1 cellular context compared by ENCODE assay signal in genomic region chr1:16366722-16367257, GRCh38.
TF ChIP-seq lines count a peak whose summit lies in the region.

Gene SZRD1, plus strand, starts transcription at chr1:16367242. Its CDS starts 16 bp downstream, at chr1:16367258.

TF ChIP-seq in K562, 482 proteins besides CTCF, POLR2A, EP300 and RAD21 (continued from another document and continues in another):
- TF ChIP-seq PKNOX1 (IDR thresholded peaks at IDR 0.05) (peak; percentile 66), TEAD4 (IDR thresholded peaks at IDR 0.05; ENCODE audit: low read length) (peak; percentile 51), TEAD4 (CRISPR knock-in tag; IDR thresholded peaks at IDR 0.05; ENCODE audit: borderline replicate concordance) (no peak), BCL6 (CRISPR knock-in tag; IDR thresholded peaks at IDR 0.05) (0 out of 2 replicates have a peak, but pooled peaks have one; percentile 65), ZNF140 (CRISPR knock-in tag; IDR thresholded peaks at IDR 0.05) (no peak), ZNF764 (CRISPR knock-in tag; IDR thresholded peaks at IDR 0.05; ENCODE audit: low read depth) (no peak), BHLHE40 (IDR thresholded peaks at IDR 0.05; ENCODE audit: low read length) (no peak), CHD1 (IDR thresholded peaks at IDR 0.05; ENCODE audit: low read length) (no peak), CREM (IDR thresholded peaks at IDR 0.05; ENCODE audit: low read depth) (peak; percentile 96), HMG20B (CRISPR knock-in tag; IDR thresholded peaks at IDR 0.05) (no peak), FIP1L1 (IDR thresholded peaks at IDR 0.05; ENCODE audit: low read depth, low read length, poor library complexity, severe bottlenecking) (no peak), SAP30 (IDR thresholded peaks at IDR 0.05; ENCODE audit: borderline replicate concordance, insufficient read depth, low read depth, low read length, poor library complexity, severe bottlenecking) (peak; percentile 95), ZC3H4 (CRISPR knock-in tag; IDR thresholded peaks at IDR 0.05; ENCODE audit: borderline replicate concordance) (no peak), PTRF (tag; IDR thresholded peaks at IDR 0.05) (no peak), ZNF655 (CRISPR knock-in tag; IDR thresholded peaks at IDR 0.05) (no peak), CC2D1A (IDR thresholded peaks at IDR 0.05) (no peak), ZBTB5 (IDR thresholded peaks at IDR 0.05) (no peak), SMARCE1 (IDR thresholded peaks at IDR 0.05) (no peak), PPARD (CRISPR knock-in tag; IDR thresholded peaks at IDR 0.05) (no peak), HES1 (IDR thresholded peaks at IDR 0.05; ENCODE audit: low read depth) (no peak), STAT5A (IDR thresholded peaks at IDR 0.05; ENCODE audit: borderline replicate concordance, low read length) (peak; percentile 42; the same call in 1 of the 2 replicates), ZNF146 (CRISPR knock-in tag; IDR thresholded peaks at IDR 0.05; ENCODE audit: unreplicated experiment) (no peak), ZBTB1 (CRISPR knock-in tag; IDR thresholded peaks at IDR 0.05; ENCODE audit: borderline replicate concordance, low read depth) (no peak), ZNF224 (CRISPR knock-in tag; IDR thresholded peaks at IDR 0.05) (no peak), TCF7 (IDR thresholded peaks at IDR 0.05; ENCODE audit: borderline replicate concordance) (no peak), CBX8 (IDR thresholded peaks at IDR 0.05; ENCODE audit: borderline replicate concordance, extremely low read depth, low read depth, low read length, poor library complexity, severe bottlenecking) (no peak), NBN (IDR thresholded peaks at IDR 0.05; ENCODE audit: low read depth) (no peak), ZBTB17 (CRISPR knock-in tag; IDR thresholded peaks at IDR 0.05) (peak; percentile 43; the same call in 1 of the 2 replicates), CHD4 (IDR thresholded peaks at IDR 0.05; ENCODE audit: insufficient read depth, insufficient replicate concordance, low read depth, low read length, poor library complexity, severe bottlenecking) (no peak), ZNF644 (tag; IDR thresholded peaks at IDR 0.05; ENCODE audit: low read depth) (peak; percentile 97), ZBED1 (IDR thresholded peaks at IDR 0.05) (no peak; the same call in 1 of the 2 replicates), ZNF274 (IDR thresholded peaks at IDR 0.05; ENCODE audit: borderline replicate concordance, low read depth, low read length) (no peak), HSF4 (CRISPR knock-in tag; IDR thresholded peaks at IDR 0.05; ENCODE audit: borderline replicate concordance) (no peak), ZNF830 (CRISPR knock-in tag; IDR thresholded peaks at IDR 0.05) (no peak), ZKSCAN1 (IDR thresholded peaks at IDR 0.05; ENCODE audit: low read depth, low read length) (no peak), IFI16 (CRISPR knock-in tag; IDR thresholded peaks at IDR 0.05) (no peak), KLF13 (tag; IDR thresholded peaks at IDR 0.05; ENCODE audit: borderline replicate concordance, low read depth) (peak; percentile 92), HMG20A (CRISPR knock-in tag; conservative IDR thresholded peaks at IDR 0.05) (no peak), HOXB6 (CRISPR knock-in tag; IDR thresholded peaks at IDR 0.05; ENCODE audit: borderline replicate concordance) (no peak), NR2F6 (CRISPR knock-in tag; IDR thresholded peaks at IDR 0.05) (no peak), SMARCA4 (IDR thresholded peaks at IDR 0.05) (no peak), MIER1 (IDR thresholded peaks at IDR 0.05; ENCODE audit: low read depth) (no peak), ZNF311 (CRISPR knock-in tag; IDR thresholded peaks at IDR 0.05) (peak; percentile 50; the same call in 1 of the 2 replicates), CBX3 (IDR thresholded peaks at IDR 0.05; ENCODE audit: borderline replicate concordance in 1 of 2, low read length in 2 of 2) (peak in 1 of 2 experiments; percentile 46; a peak in 1 of 3 replicates), TAF7 (tag; IDR thresholded peaks at IDR 0.05) (no peak), KAT2B (IDR thresholded peaks at IDR 0.05; ENCODE audit: low read depth, low read length) (no peak), FOSL1 (tag; conservative IDR thresholded peaks at IDR 0.05) (peak; percentile 63), THAP7 (CRISPR knock-in tag; IDR thresholded peaks at IDR 0.05) (no peak)
- TF ChIP-seq, protein P1, sequence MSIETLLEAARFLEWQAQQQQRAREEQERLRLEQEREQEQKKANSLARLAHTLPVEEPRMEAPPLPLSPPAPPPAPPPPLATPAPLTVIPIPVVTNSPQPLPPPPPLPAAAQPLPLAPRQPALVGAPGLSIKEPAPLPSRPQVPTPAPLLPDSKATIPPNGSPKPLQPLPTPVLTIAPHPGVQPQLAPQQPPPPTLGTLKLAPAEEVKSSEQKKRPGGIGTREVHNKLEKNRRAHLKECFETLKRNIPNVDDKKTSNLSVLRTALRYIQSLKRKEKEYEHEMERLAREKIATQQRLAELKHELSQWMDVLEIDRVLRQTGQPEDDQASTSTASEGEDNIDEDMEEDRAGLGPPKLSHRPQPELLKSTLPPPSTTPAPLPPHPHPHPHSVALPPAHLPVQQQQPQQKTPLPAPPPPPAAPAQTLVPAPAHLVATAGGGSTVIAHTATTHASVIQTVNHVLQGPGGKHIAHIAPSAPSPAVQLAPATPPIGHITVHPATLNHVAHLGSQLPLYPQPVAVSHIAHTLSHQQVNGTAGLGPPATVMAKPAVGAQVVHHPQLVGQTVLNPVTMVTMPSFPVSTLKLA (conservative IDR thresholded peaks at IDR 0.05): peak in 1 of 2 experiments; percentile 79; a peak in 3 of 4 replicates
- TF ChIP-seq, protein P2, sequence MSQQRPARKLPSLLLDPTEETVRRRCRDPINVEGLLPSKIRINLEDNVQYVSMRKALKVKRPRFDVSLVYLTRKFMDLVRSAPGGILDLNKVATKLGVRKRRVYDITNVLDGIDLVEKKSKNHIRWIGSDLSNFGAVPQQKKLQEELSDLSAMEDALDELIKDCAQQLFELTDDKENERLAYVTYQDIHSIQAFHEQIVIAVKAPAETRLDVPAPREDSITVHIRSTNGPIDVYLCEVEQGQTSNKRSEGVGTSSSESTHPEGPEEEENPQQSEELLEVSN (IDR thresholded peaks at IDR 0.05; ENCODE audit: borderline replicate concordance in 1 of 2, extremely low read depth in 1 of 2, insufficient read depth in 1 of 2, insufficient read length in 1 of 2, low read depth in 1 of 2, low read length in 1 of 2, poor library complexity in 1 of 2, severe bottlenecking in 1 of 2): no peak
- TF ChIP-seq, protein P3, sequence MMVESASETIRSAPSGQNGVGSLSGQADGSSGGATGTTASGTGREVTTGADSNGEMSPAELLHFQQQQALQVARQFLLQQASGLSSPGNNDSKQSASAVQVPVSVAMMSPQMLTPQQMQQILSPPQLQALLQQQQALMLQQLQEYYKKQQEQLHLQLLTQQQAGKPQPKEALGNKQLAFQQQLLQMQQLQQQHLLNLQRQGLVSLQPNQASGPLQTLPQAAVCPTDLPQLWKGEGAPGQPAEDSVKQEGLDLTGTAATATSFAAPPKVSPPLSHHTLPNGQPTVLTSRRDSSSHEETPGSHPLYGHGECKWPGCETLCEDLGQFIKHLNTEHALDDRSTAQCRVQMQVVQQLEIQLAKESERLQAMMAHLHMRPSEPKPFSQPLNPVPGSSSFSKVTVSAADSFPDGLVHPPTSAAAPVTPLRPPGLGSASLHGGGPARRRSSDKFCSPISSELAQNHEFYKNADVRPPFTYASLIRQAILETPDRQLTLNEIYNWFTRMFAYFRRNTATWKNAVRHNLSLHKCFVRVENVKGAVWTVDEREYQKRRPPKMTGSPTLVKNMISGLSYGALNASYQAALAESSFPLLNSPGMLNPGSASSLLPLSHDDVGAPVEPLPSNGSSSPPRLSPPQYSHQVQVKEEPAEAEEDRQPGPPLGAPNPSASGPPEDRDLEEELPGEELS (CRISPR knock-in tag; IDR thresholded peaks at IDR 0.05; ENCODE audit: borderline replicate concordance): no peak
- TF ChIP-seq, protein P4, sequence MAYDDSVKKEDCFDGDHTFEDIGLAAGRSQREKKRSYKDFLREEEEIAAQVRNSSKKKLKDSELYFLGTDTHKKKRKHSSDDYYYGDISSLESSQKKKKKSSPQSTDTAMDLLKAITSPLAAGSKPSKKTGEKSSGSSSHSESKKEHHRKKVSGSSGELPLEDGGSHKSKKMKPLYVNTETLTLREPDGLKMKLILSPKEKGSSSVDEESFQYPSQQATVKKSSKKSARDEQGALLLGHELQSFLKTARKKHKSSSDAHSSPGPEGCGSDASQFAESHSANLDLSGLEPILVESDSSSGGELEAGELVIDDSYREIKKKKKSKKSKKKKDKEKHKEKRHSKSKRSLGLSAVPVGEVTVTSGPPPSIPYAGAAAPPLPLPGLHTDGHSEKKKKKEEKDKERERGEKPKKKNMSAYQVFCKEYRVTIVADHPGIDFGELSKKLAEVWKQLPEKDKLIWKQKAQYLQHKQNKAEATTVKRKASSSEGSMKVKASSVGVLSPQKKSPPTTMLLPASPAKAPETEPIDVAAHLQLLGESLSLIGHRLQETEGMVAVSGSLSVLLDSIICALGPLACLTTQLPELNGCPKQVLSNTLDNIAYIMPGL (CRISPR knock-in tag; IDR thresholded peaks at IDR 0.05): no peak
- TF ChIP-seq, protein P5, sequence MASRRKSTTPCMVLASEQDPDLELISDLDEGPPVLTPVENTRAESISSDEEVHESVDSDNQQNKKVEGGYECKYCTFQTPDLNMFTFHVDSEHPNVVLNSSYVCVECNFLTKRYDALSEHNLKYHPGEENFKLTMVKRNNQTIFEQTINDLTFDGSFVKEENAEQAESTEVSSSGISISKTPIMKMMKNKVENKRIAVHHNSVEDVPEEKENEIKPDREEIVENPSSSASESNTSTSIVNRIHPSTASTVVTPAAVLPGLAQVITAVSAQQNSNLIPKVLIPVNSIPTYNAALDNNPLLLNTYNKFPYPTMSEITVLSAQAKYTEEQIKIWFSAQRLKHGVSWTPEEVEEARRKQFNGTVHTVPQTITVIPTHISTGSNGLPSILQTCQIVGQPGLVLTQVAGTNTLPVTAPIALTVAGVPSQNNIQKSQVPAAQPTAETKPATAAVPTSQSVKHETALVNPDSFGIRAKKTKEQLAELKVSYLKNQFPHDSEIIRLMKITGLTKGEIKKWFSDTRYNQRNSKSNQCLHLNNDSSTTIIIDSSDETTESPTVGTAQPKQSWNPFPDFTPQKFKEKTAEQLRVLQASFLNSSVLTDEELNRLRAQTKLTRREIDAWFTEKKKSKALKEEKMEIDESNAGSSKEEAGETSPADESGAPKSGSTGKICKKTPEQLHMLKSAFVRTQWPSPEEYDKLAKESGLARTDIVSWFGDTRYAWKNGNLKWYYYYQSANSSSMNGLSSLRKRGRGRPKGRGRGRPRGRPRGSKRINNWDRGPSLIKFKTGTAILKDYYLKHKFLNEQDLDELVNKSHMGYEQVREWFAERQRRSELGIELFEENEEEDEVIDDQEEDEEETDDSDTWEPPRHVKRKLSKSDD (conservative IDR thresholded peaks at IDR 0.05; ENCODE audit: low read length): no peak; the same call in 1 of the 2 replicates
- TF ChIP-seq, protein P6, sequence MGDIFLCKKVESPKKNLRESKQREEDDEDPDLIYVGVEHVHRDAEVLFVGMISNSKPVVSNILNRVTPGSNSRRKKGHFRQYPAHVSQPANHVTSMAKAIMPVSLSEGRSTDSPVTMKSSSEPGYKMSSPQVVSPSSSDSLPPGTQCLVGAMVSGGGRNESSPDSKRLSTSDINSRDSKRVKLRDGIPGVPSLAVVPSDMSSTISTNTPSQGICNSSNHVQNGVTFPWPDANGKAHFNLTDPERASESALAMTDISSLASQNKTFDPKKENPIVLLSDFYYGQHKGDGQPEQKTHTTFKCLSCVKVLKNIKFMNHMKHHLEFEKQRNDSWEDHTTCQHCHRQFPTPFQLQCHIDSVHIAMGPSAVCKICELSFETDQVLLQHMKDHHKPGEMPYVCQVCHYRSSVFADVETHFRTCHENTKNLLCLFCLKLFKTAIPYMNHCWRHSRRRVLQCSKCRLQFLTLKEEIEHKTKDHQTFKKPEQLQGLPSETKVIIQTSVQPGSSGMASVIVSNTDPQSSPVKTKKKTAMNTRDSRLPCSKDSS (IDR thresholded peaks at IDR 0.05; ENCODE audit: low read depth, partially characterized antibody): no peak
